ENCODE assay signal across 16 cellular contexts in the genomic region with DNA sequence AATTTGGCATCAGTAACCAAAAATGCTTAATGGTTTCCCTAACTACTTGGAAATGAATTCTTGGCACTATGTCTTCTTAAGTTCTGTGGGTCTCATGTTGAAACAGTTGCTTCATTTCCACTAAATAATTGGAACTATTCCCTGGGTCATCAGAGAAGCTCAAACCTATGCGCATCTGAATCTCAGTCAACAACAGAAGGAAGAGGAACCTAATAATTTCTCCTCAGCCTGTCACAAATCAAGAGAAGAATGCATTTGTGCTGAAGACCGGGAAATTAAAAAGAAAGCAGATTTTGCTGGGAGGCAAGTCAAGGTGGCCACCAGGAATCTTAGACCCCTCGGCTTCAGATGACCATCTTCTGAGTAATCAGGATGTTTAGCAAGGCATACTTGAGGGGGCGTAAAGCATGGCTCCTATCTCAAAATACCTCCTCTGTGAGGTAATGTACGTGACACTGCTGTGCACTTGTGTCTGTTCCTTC. TPM values are rescaled to one million over a fixed set of nuclear protein-coding genes. Genes with fewer than 3 reads are reported as not detected.
DNase-seq lines count a peak whose midpoint lies in the region; ATAC-seq and TF ChIP-seq lines count a peak whose summit lies in the region.
"Had no signal": no experiment of that assay in that cellular context is flagged by ENCODE, and none has a peak within 500 bp of the region (broad histone marks: within the 10 kb centered on the region; RNA-seq: fewer than 3 reads in every experiment).

No MANE protein-coding gene starts in this region.

- no peaks in the 10 kb centered on the region for H3K9me3 ChIP-seq in skeletal muscle satellite cell (replicated peaks; ENCODE audit: low read length)
- H3K9me3 ChIP-seq: esophagus muscularis mucosa had no signal

- TF ChIP-seq CTCF in WI38 (IDR thresholded peaks at IDR 0.05; ENCODE audit: low read depth, low read length) (no peak), fibroblast of villous mesenchyme (IDR thresholded peaks at IDR 0.05; ENCODE audit: insufficient read depth, low read depth, low read length) (no peak), coronary artery (IDR thresholded peaks at IDR 0.05) (no peak)

- ATAC-seq in activated CD4-positive, alpha-beta T cell treated with anti-CD3 and anti-CD28 coated beads for 36 hours = no peak

- CTCF ChIA-PET in activated CD4-positive, alpha-beta T cell treated with anti-CD3 and anti-CD28 coated beads for 36 hours (lab: Charles Lee) = interaction anchor here (0.6 to 8.8 kb wide), 13 partner anchors 15 to 274 kb away, joined by 3 to 101 read pairs (median 4); a partner anchor contains a TSS

- no peak overlapping the region for H3K27ac Mint-ChIP-seq in activated CD4-positive, alpha-beta T cell treated with anti-CD3 and anti-CD28 coated beads for 36 hours
- H3K27ac Mint-ChIP-seq: activated T-helper 1 cell treated with anti-CD3 and anti-CD28 coated beads, Interleukin-12 subunit alpha, Interleukin-12 subunit beta, Interleukin-2, Interleukin-4 antibody, amounts not matched to agents 30 ng/mL and 10 ng/mL and 1 ng/mL, durations not matched to agents 14 hours and 24 hours and 36 hours had no signal

- no peaks in the 10 kb centered on the region for H3K9me3 Mint-ChIP-seq in activated CD4-positive, alpha-beta T cell treated with anti-CD3 and anti-CD28 coated beads for 36 hours (ENCODE audit: low read depth)
- H3K9me3 Mint-ChIP-seq: activated T-helper 1 cell treated with anti-CD3 and anti-CD28 coated beads, Interleukin-12 subunit alpha, Interleukin-12 subunit beta, Interleukin-2, Interleukin-4 antibody, amounts not matched to agents 30 ng/mL and 10 ng/mL and 1 ng/mL, durations not matched to agents 14 hours and 24 hours and 36 hours had no signal

- H3K27me3 Mint-ChIP-seq in activated CD4-positive, alpha-beta T cell treated with anti-CD3 and anti-CD28 coated beads for 36 hours = peaks cover 3% of the 10 kb centered on the region

- H3K4me3 ChIP-seq in WI38 (ENCODE audit: low read depth, low read length) (0 out of 2 replicates have a peak overlapping the region, but pooled peaks have one; percentile 8), fibroblast of villous mesenchyme (ENCODE audit: low read depth, low read length) (no peak overlapping the region), skeletal muscle satellite cell (ENCODE audit: low read length) (peak overlapping the region; percentile 12), coronary artery (no peak overlapping the region)
- H3K4me3 ChIP-seq: cardiac muscle cell, esophagus muscularis mucosa had no signal

- no peak overlapping the region for H3K4me3 Mint-ChIP-seq in activated CD4-positive, alpha-beta T cell treated with anti-CD3 and anti-CD28 coated beads for 36 hours
- H3K4me3 Mint-ChIP-seq: activated T-helper 1 cell treated with anti-CD3 and anti-CD28 coated beads, Interleukin-12 subunit alpha, Interleukin-12 subunit beta, Interleukin-2, Interleukin-4 antibody, amounts not matched to agents 30 ng/mL and 10 ng/mL and 1 ng/mL, durations not matched to agents 14 hours and 24 hours and 36 hours had no signal

- H3K4me1 Mint-ChIP-seq in activated CD4-positive, alpha-beta T cell treated with anti-CD3 and anti-CD28 coated beads for 36 hours = no peaks in the 10 kb centered on the region

- POLR2A ChIA-PET in activated CD4-positive, alpha-beta T cell treated with anti-CD3 and anti-CD28 coated beads for 36 hours (lab: Charles Lee) = no interaction called here

- peak overlapping the region; percentile 66 for H3K4me2 ChIP-seq in skeletal muscle satellite cell (ENCODE audit: low read length)

- DNase-seq in GM04504 (ENCODE audit: low read depth) (peak; percentile 70), fibroblast of villous mesenchyme (ENCODE audit: low read depth) (peak; percentile 61), coronary artery (ENCODE audit: low spot score) (no peak), D341Med (ENCODE audit: low spot score) (no peak), ureter (ENCODE audit: low spot score) (no peak)
- DNase-seq in activated CD4-positive, alpha-beta T cell treated with anti-CD3 and anti-CD28 coated beads for 36 hours = no peak
- DNase-seq: activated CD4-positive, alpha-beta T cell treated with anti-CD3 and anti-CD28 coated beads for 1 hour; Calu3; NCI-H82; stimulated activated naive CD4-positive, alpha-beta T cell treated with Interleukin-2 at 50 U/mL for 16 hours had no signal

- H3K27me3 ChIP-seq in skeletal muscle satellite cell (ENCODE audit: control insufficient read depth, insufficient read depth, low read length) = no peaks in the 10 kb centered on the region
- H3K27me3 ChIP-seq: cardiac muscle cell, esophagus muscularis mucosa had no signal

- H3K4me1 ChIP-seq in skeletal muscle satellite cell (ENCODE audit: control insufficient read depth, insufficient read depth, low read length) = peaks cover 29% of the 10 kb centered on the region

- intact Hi-C loops in activated CD4-positive, alpha-beta T cell treated with anti-CD3 and anti-CD28 coated beads for 36 hours (cut with DNase I, micrococcal nuclease) = no loop called here

- H3K27ac ChIP-seq in coronary artery = peak overlapping the region in 1 of 2 donors; percentile 15
- H3K27ac ChIP-seq: cardiac muscle cell had no signal

- H3K9ac ChIP-seq in skeletal muscle satellite cell (ENCODE audit: low read depth, low read length) = peak overlapping the region; percentile 47

- no peaks in the 10 kb centered on the region for H3K36me3 ChIP-seq in skeletal muscle satellite cell (ENCODE audit: insufficient read depth, low read length)
- H3K36me3 ChIP-seq: cardiac muscle cell, esophagus muscularis mucosa had no signal

- no peaks in the 10 kb centered on the region for H3K36me3 Mint-ChIP-seq in activated CD4-positive, alpha-beta T cell treated with anti-CD3 and anti-CD28 coated beads for 36 hours (ENCODE audit: low read depth)

RNA-seq across cellular contexts. Expression of a gene that starts 41.4 kb away (rescaled TPM):
- 135 and 149 TPM in 2 replicates for total RNA-seq in fibroblast of villous mesenchyme
- 104 and 118 TPM in 2 replicates for total RNA-seq in skeletal muscle satellite cell (2012; rRNA removed)
- total RNA-seq in activated CD4-positive, alpha-beta T cell treated with anti-CD3 and anti-CD28 coated beads for 36 hours = 100 to 1,000 TPM in 1 of 2 experiments, 10 to 100 TPM in 1; 73.7 to 254 TPM
- total RNA-seq in ureter = 274 TPM

RNA-seq across cellular contexts. Expression of a gene that starts 54.3 kb away (rescaled TPM):
- total RNA-seq in fibroblast of villous mesenchyme (19.6 and 29.4 TPM in 2 replicates), ureter (5.0 TPM)
- total RNA-seq in skeletal muscle satellite cell (2012; rRNA removed) = 5.6 and 7.2 TPM in 2 replicates
- 1 to 10 TPM; 1.6 to 4.5 TPM for total RNA-seq in activated CD4-positive, alpha-beta T cell treated with anti-CD3 and anti-CD28 coated beads for 36 hours
- total RNA-seq: cardiac muscle cell, liver had no signal

Comparison
In these comparisons a context has a peak if more than half of its experiments do, and no peak if none do; other contexts are left out.
1. DNase-seq: peak in GM04504 (single experiment) and fibroblast of villous mesenchyme (single experiment); none in coronary artery (single experiment), activated CD4-positive, alpha-beta T cell treated with anti-CD3 and anti-CD28 coated beads for 36 hours (single experiment), D341Med (single experiment) and ureter (single experiment).
2. H3K4me3 ChIP-seq: peak in WI38 (single experiment) and skeletal muscle satellite cell (single experiment); none in fibroblast of villous mesenchyme (single experiment) and coronary artery (single experiment).